ENCODE assay signal across 1 cellular context in genomic region chr10:102497545-102497944, GRCh38.
TF ChIP-seq lines count a peak whose summit lies in the region.

No MANE protein-coding gene starts in this region.

TF ChIP-seq in HEK293, 187 proteins besides CTCF, POLR2A, EP300 and RAD21 (continued from another document):
- TF ChIP-seq ZNF121 (tag by site-specific recombination; IDR thresholded peaks at IDR 0.05) (peak; percentile 62; the same call in 1 of the 2 replicates), ZNF266 (tag by site-specific recombination; IDR thresholded peaks at IDR 0.05; ENCODE audit: low read depth) (no peak)
TF ChIP-seq in HEK293: peak in this region for 1.
